9 cellular contexts compared by ENCODE assay signal in genomic region chr18:5890261-5890605, GRCh38. TPM values are rescaled to one million over a fixed set of nuclear protein-coding genes. Genes with fewer than 3 reads are reported as not detected.
A peak's percentile ranks its signal among the peaks of the same experiment; 100 is the strongest.
DNase-seq lines count a peak whose midpoint lies in the region; ATAC-seq and TF ChIP-seq lines count a peak whose summit lies in the region.
"Had no signal": no experiment of that assay in that cellular context is flagged by ENCODE, and none has a peak within 500 bp of the region (broad histone marks: within the 10 kb centered on the region; RNA-seq: fewer than 3 reads in every experiment).

No MANE protein-coding gene starts in this region.

- WGBS in body of pancreas, 2 donors = 1 to 4% methylated on average over 15 to 26 of the region's 26 CpGs
- WGBS in lower leg skin, 2 donors = 14 to 22% methylated on average over 12 to 22 of the region's 26 CpGs

- no peak for TF ChIP-seq CTCF in body of pancreas (IDR thresholded peaks at IDR 0.05)
- no peak for TF ChIP-seq CTCF in omental fat pad (IDR thresholded peaks at IDR 0.05)
- TF ChIP-seq CTCF in lower leg skin (IDR thresholded peaks at IDR 0.05) = no peak

- H3K27ac ChIP-seq in body of pancreas = no peak overlapping the region

- peaks cover 0 to 28% of the 10 kb centered on the region in 2 donors for H3K27me3 ChIP-seq in body of pancreas

- H3K9me3 ChIP-seq in body of pancreas = no peaks in the 10 kb centered on the region

- ATAC-seq in GM18517 (IDR thresholded peaks at IDR 0.05; ENCODE audit: unreplicated experiment) (peak; percentile 30), HG02642 (IDR thresholded peaks at IDR 0.05; ENCODE audit: poor library complexity, unreplicated experiment) (peak; percentile 30), body of pancreas (peak; percentile 62), omental fat pad (ENCODE audit: low FRiP score) (peak; percentile 46)

- no peak for TF ChIP-seq POLR2A in body of pancreas (IDR thresholded peaks at IDR 0.05)
- no peak for TF ChIP-seq POLR2A in lower leg skin (IDR thresholded peaks at IDR 0.05)

- peaks cover 23% of the 10 kb centered on the region for H3K4me1 ChIP-seq in body of pancreas

- H3K36me3 ChIP-seq in body of pancreas (replicated peaks in 1 of 2; ENCODE audit: insufficient read depth in 1 of 2, low read depth in 2 of 2) = no peaks in the 10 kb centered on the region

- DNase-seq in body of pancreas (peak in 3 of 4 donors; percentile 20 to 49 (median 37)), omental fat pad (ENCODE audit: low spot score) (no peak), lower leg skin (ENCODE audit: low spot score in 2 of 2) (no peak), mucosa of gallbladder (ENCODE audit: low spot score) (no peak), HK-2 (ENCODE audit: unreplicated experiment) (no peak), AML-193 (lab: John Stamatoyannopoulos, UW) (no peak)
- DNase-seq: NCI-H1436 treated with DMSO at 0.1 percent for 48 hours had no signal

- intact Hi-C loops in body of pancreas (cut with DNase I) (no loop called here), lower leg skin (cut with DNase I; ENCODE audit: low total_unique reads) (loop anchor here (10.0 kb wide), 1 partner anchor 595 kb away; no protein-coding TSS in a partner anchor)

- H3K4me3 ChIP-seq in body of pancreas (peak overlapping the region in 1 of 2 donors; percentile 25), lower leg skin (ENCODE audit: low read depth, poor library complexity, severe bottlenecking) (no peak overlapping the region)

RNA-seq across cellular contexts. Expression of gene TMEM200C, which starts 5.1 kb away (rescaled TPM):
- total RNA-seq in body of pancreas (under 1 TPM in 1 of 2 donors, not detected in 1; 0.78 TPM), omental fat pad (under 1 TPM in 2 of 4 donors, not detected in 2; 0.12 to 0.19 TPM), lower leg skin (under 1 TPM in 3 of 4 donors, not detected in 1; 0.04 to 0.55 (median 0.32) TPM), mucosa of gallbladder (6.1 TPM)

Comparison
In these comparisons a context has a peak if more than half of its experiments do, and no peak if none do; other contexts are left out.
1. DNase-seq: peak in body of pancreas (3 of 4); none in omental fat pad (single experiment), lower leg skin (0 of 2), mucosa of gallbladder (single experiment), HK-2 (single experiment) and AML-193 (0 of 2).
2. Peak in every context shown above with its lines, with median percentiles within 50 percentile points of each other: ATAC-seq.